ENCODE assay signal across 1 cellular context in genomic region chr1:84300991-84301758, GRCh38.
TF ChIP-seq lines count a peak whose summit lies in the region.

TSS of gene SAMD13 (plus strand) at chr1:84301708. CDS start at chr1:84303235, 1,527 bp downstream.

TF ChIP-seq in K562, 482 proteins besides CTCF, POLR2A, EP300 and RAD21 (continued from another document):
- no peak for TF ChIP-seq PBX2 (CRISPR knock-in tag; IDR thresholded peaks at IDR 0.05; ENCODE audit: low read depth)
- TF ChIP-seq PBX2 (tag; conservative IDR thresholded peaks at IDR 0.05; ENCODE audit: low read depth): no peak
- TF ChIP-seq ZFP91 (CRISPR knock-in tag; IDR thresholded peaks at IDR 0.05): peak; percentile 91
- TF ChIP-seq GABPA (tag; conservative IDR thresholded peaks at IDR 0.05; ENCODE audit: low read depth): no peak; the same call in 1 of the 2 replicates
- peak; percentile 28; the same call in 1 of the 2 replicates for TF ChIP-seq NFIX (CRISPR knock-in tag; IDR thresholded peaks at IDR 0.05; ENCODE audit: low read depth)
- 0 out of 2 replicates have a peak, but pooled peaks have one; percentile 19 for TF ChIP-seq MECOM (CRISPR knock-in tag; IDR thresholded peaks at IDR 0.05)
- 0 out of 4 replicates have a peak, but pooled peaks of 1 of the 2 experiments have one; percentile 8 for TF ChIP-seq FOXK2 (conservative IDR thresholded peaks at IDR 0.05 in 1 of 2, IDR thresholded peaks at IDR 0.05 in 1 of 2; ENCODE audit: low read depth in 2 of 2)
- TF ChIP-seq ZNF175 (CRISPR knock-in tag; IDR thresholded peaks at IDR 0.05; ENCODE audit: low read depth): 0 out of 2 replicates have a peak, but pooled peaks have one; percentile 51
- no peak for TF ChIP-seq HCFC1 (IDR thresholded peaks at IDR 0.05; ENCODE audit: low read depth, low read length)
- peak; percentile 50 to 91 (median 75) for TF ChIP-seq YY1 (IDR thresholded peaks at IDR 0.05; ENCODE audit: borderline replicate concordance in 1 of 3, control insufficient read depth in 1 of 3, extremely low read depth in 1 of 3, insufficient read depth in 3 of 3, insufficient read length in 1 of 3, insufficient replicate concordance in 2 of 3, low read depth in 1 of 3, low read length in 2 of 3)
- TF ChIP-seq CBX3 (IDR thresholded peaks at IDR 0.05; ENCODE audit: borderline replicate concordance in 1 of 2, low read length in 2 of 2): no peak
TF ChIP-seq in K562: peak in this region for 13.
